Comparison of ENCODE assay signal across 22 cellular contexts in genomic region chr3:140602781-140603180, GRCh38.
DNase-seq lines count a peak whose midpoint lies in the region; ATAC-seq and TF ChIP-seq lines count a peak whose summit lies in the region.
"Had no signal": no experiment of that assay in that cellular context is flagged by ENCODE, and none has a peak within 500 bp of the region (broad histone marks: within the 10 kb centered on the region; RNA-seq: fewer than 3 reads in every experiment).

No MANE protein-coding gene starts in this region.

- no peak for TF ChIP-seq POLR2A in adrenal gland (IDR thresholded peaks at IDR 0.05)
- TF ChIP-seq POLR2A in prostate gland (IDR thresholded peaks at IDR 0.05): no peak

- H3K36me3 ChIP-seq in adrenal gland (replicated peaks in 1 of 2): no peaks in the 10 kb centered on the region
- no peaks in the 10 kb centered on the region for H3K36me3 ChIP-seq in prostate gland
- H3K36me3 ChIP-seq: BLaER1 treated with 17β-estradiol and CSF1 and Interleukin-3, amounts not matched to agents 10 nM and 100 nM; SJCRH30 had no signal

- H3K27ac ChIP-seq in adrenal gland (no peak overlapping the region), prostate gland (no peak overlapping the region)
- H3K27ac ChIP-seq: BLaER1 treated with 17β-estradiol and CSF1 and Interleukin-3, amounts not matched to agents 10 nM and 100 nM; HL-60; RWPE1; SJCRH30 had no signal

- H3K27me3 ChIP-seq in adrenal gland (no peaks in the 10 kb centered on the region), prostate gland (replicated peaks; ENCODE audit: insufficient read depth) (no peaks in the 10 kb centered on the region)
- H3K27me3 ChIP-seq: BLaER1 treated with 17β-estradiol and CSF1 and Interleukin-3, amounts not matched to agents 10 nM and 100 nM; SJCRH30 had no signal

- WGBS in adrenal gland, 4 donors: 45 to 65% (median 55%) methylated on average over 2 of the region's 2 CpGs
- 69% methylated on average over 2 of the region's 2 CpGs for WGBS in prostate gland

- peaks cover 4 to 19% of the 10 kb centered on the region in 2 donors for H3K4me1 ChIP-seq in adrenal gland (replicated peaks in 1 of 2)
- no peaks in the 10 kb centered on the region for H3K4me1 ChIP-seq in prostate gland (replicated peaks)
- H3K4me1 ChIP-seq: BLaER1 treated with 17β-estradiol and CSF1 and Interleukin-3, amounts not matched to agents 10 nM and 100 nM; Caco-2; SJCRH30 had no signal

- H3K9me3 ChIP-seq in adrenal gland (replicated peaks in 1 of 3) (no peaks in the 10 kb centered on the region), prostate gland (no peaks in the 10 kb centered on the region)
- H3K9me3 ChIP-seq: SJCRH30 had no signal

- ATAC-seq in GM18867 (IDR thresholded peaks at IDR 0.05; ENCODE audit: unreplicated experiment): no peak
- ATAC-seq: GM12878 had no signal

- TF ChIP-seq CTCF in adrenal gland (IDR thresholded peaks at IDR 0.05) (no peak), prostate gland (IDR thresholded peaks at IDR 0.05) (no peak)

- intact Hi-C loops in adrenal gland (cut with DNase I) (no loop called here), prostate gland (cut with DNase I) (no loop called here)

- no peak overlapping the region for H3K4me3 ChIP-seq in adrenal gland
- H3K4me3 ChIP-seq in prostate gland: no peak overlapping the region
- H3K4me3 ChIP-seq: BLaER1 treated with 17β-estradiol and CSF1 and Interleukin-3, amounts not matched to agents 10 nM and 100 nM; GM12878; SJCRH30 had no signal

- DNase-seq in M059J (ENCODE audit: low read depth) (peak; percentile 12), adrenal gland (peak; percentile 51 to 79 (median 71)), glomerular visceral epithelial cell (ENCODE audit: extremely low spot score) (peak; percentile 74), prostate gland (ENCODE audit: low spot score) (no peak), NOMO-1 (lab: John Stamatoyannopoulos, UW; ENCODE audit: unreplicated experiment in 2 of 2) (no peak)
- no peak for DNase-seq in stimulated activated CD4-positive, alpha-beta T cell treated with anti-CD3 and anti-CD28 coated beads, Interleukin-2, amount 100 ng/mL, for 48 hours
- DNase-seq: Caco-2; CD4-positive, alpha-beta memory T cell; DND-41; H7; KG1; NCI-H1105 treated with DMSO at 0.1 percent for 48 hours; NCI-H1694; NCI-H2081; NCI-H2171 treated with DMSO at 0.1 percent for 48 hours; NCI-H526; SJCRH30 had no signal

Comparison
In these comparisons a context has a peak if more than half of its experiments do, and no peak if none do; other contexts are left out.
1. DNase-seq: peak in M059J (single experiment), adrenal gland (7 of 7) and glomerular visceral epithelial cell (single experiment); none in prostate gland (single experiment), NOMO-1 (0 of 2) and stimulated activated CD4-positive, alpha-beta T cell treated with anti-CD3 and anti-CD28 coated beads, Interleukin-2, amount 100 ng/mL, for 48 hours (0 of 2).